20 cellular contexts compared by ENCODE assay signal in genomic region chr13:77745784-77746183, GRCh38.
"Had no signal": no experiment of that assay in that cellular context is flagged by ENCODE, and none has a peak within 500 bp of the region (broad histone marks: within the 10 kb centered on the region; RNA-seq: fewer than 3 reads in every experiment).

No MANE protein-coding gene starts in this region.

- FAIRE-seq: astrocyte had no signal

- H3K4me1 ChIP-seq: gastroesophageal sphincter had no signal

- H3K9me3 ChIP-seq: esophagus muscularis mucosa, gastroesophageal sphincter, neutrophil, ovary, psoas muscle, right atrium auricular region, spleen, tibial artery had no signal

- H3K36me3 ChIP-seq: ovary, right atrium auricular region had no signal

- ATAC-seq: activated naive CD4-positive, alpha-beta T cell treated with anti-CD3 and anti-CD28 coated beads, Interleukin-2, amount 50 U/mL, for 72 hours; gastroesophageal sphincter; psoas muscle; stimulated activated naive CD8-positive, alpha-beta T cell treated with anti-CD3 and anti-CD28 coated beads, Interleukin-15, Interleukin-2, amounts not matched to agents 100 U/mL and 50 U/mL, for 24 hours; WTC11 had no signal

- H3K27ac ChIP-seq: esophagus muscularis mucosa, gastroesophageal sphincter, neutrophil, ovary, psoas muscle, right atrium auricular region, spleen, tibial artery had no signal

- H3K27me3 ChIP-seq: esophagus muscularis mucosa, gastroesophageal sphincter, neutrophil, ovary, right atrium auricular region, spleen, tibial artery had no signal

- H3K4me3 ChIP-seq: esophagus muscularis mucosa, gastroesophageal sphincter, ovary, psoas muscle, right atrium auricular region, spleen, tibial artery had no signal

- DNase-seq: activated T-cell treated with anti-CD3 and anti-CD28 coated beads, Interleukin-2, amount 50 U/mL, for 1 hour; central memory CD4-positive, alpha-beta T cell; dermis blood vessel endothelial cell; effector memory CD4-positive, alpha-beta T cell; hypothalamus; mesenchymal stem cell; ovary; psoas muscle; spleen; stimulated activated CD4-positive, alpha-beta T cell treated with anti-CD3 and anti-CD28 coated beads, Interleukin-4, amount 100 ng/mL, for 24 hours; stimulated activated naive CD8-positive, alpha-beta T cell treated with anti-CD3 and anti-CD28 coated beads, Interleukin-15, Interleukin-2, amounts not matched to agents 100 U/mL and 50 U/mL, for 24 hours; T-helper 9 cell; tibial artery had no signal
